Comparison of ENCODE assay signal across 20 cellular contexts in the genomic region with DNA sequence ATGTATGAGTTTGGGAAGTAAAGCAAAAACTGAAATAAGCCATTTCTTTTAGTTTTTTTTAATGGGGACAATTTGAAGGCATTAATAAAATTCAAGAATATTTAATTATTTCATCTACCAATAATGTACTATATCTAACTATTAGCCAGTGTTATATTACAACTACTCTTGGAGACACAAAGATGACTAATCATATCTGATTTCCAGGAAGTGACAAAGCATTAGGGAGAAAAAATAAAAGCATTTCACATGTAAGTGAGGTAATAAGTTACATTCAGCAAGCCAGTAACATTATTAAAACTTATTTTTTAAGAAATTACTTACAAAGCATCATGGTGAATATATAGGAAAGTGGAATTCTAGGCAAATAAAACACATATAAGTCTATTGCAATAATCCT.
A peak's percentile ranks its signal among the peaks of the same experiment; 100 is the strongest.
DNase-seq lines count a peak whose midpoint lies in the region; TF ChIP-seq lines count a peak whose summit lies in the region.
"Had no signal": no experiment of that assay in that cellular context is flagged by ENCODE, and none has a peak within 500 bp of the region (broad histone marks: within the 10 kb centered on the region; RNA-seq: fewer than 3 reads in every experiment).

No MANE protein-coding gene starts in this region.

- DNase-seq in GM03348 (ENCODE audit: low spot score) (peak; percentile 26), PC-9 (no peak), choroid plexus epithelial cell (ENCODE audit: low read depth) (peak; percentile 82), mesenchymal stem cell (peak; percentile 30), activated gamma-delta T cell treated with Interleukin-2 at 50 U/mL for 16 hours (no peak), globus pallidus (ENCODE audit: low spot score) (no peak), GM10248 (ENCODE audit: extremely low spot score) (no peak)
- no peak for DNase-seq in activated naive CD4-positive, alpha-beta T cell treated with anti-CD3 and anti-CD28 coated beads, Interleukin-2, amount 10 ng/mL, durations not matched to agents 7 days and 5 days
- DNase-seq: anterior cingulate cortex; midbrain; NCI-H2029 treated with DMSO at 0.1 percent for 48 hours; NCI-H69; Peyer's patch; stimulated activated CD4-positive, alpha-beta T cell treated with anti-CD3 and anti-CD28 coated beads, Interleukin-2, amount 100 ng/mL, for 24 hours; substantia nigra had no signal

- no TSS peak for BruUV-seq in PC-9 (replicated peaks; lab: Mats Ljungman, UMichigan)

- no peak overlapping the region for H2BK15ac ChIP-seq in mesenchymal stem cell (ENCODE audit: low read depth, poor library complexity, severe bottlenecking)

- no peak overlapping the region for H3K27ac Mint-ChIP-seq in activated naive CD4-positive, alpha-beta T cell treated with anti-CD3 and anti-CD28 coated beads, Interleukin-2, amount 10 ng/mL, durations not matched to agents 7 days and 5 days
- H3K27ac Mint-ChIP-seq: activated T-helper 2 cell treated with anti-CD3 and anti-CD28 coated beads, Interferon-gamma antibody, Interleukin-2, Interleukin-4, amounts not matched to agents 10 μg/mL and 5 μg/mL and 100 μg/mL, durations not matched to agents 14 hours and 24 hours and 36 hours; B cell had no signal

- CTCF ChIA-PET in PC-9 (lab: Charles Lee) (no interaction called here), GM10248 (lab: Yijun Ruan, JAX) (no interaction called here)
- CTCF ChIA-PET in activated naive CD4-positive, alpha-beta T cell treated with anti-CD3 and anti-CD28 coated beads, Interleukin-2, amount 10 ng/mL, durations not matched to agents 7 days and 5 days (lab: Charles Lee) = no interaction called here

- no peak overlapping the region for H4K91ac ChIP-seq in mesenchymal stem cell (ENCODE audit: low read length)

- no peak overlapping the region for H3K4me3 Mint-ChIP-seq in activated naive CD4-positive, alpha-beta T cell treated with anti-CD3 and anti-CD28 coated beads, Interleukin-2, amount 10 ng/mL, durations not matched to agents 7 days and 5 days
- H3K4me3 Mint-ChIP-seq: B cell had no signal

- no peak overlapping the region for H3K4ac ChIP-seq in mesenchymal stem cell (ENCODE audit: low read depth in 1 of 2, low read length in 2 of 2)

- H3K14ac ChIP-seq in mesenchymal stem cell (ENCODE audit: low read length in 2 of 2) = no peak overlapping the region

- no peaks in the 10 kb centered on the region for H4K20me1 ChIP-seq in PC-9 (ENCODE audit: insufficient read depth)

- no peak overlapping the region for H2AK5ac ChIP-seq in mesenchymal stem cell (ENCODE audit: low read length, severe bottlenecking)

- no peak overlapping the region for H3K23ac ChIP-seq in mesenchymal stem cell (ENCODE audit: low read length in 2 of 2)

- no peaks in the 10 kb centered on the region for H3F3A ChIP-seq in PC-9 (ENCODE audit: insufficient read depth, low read depth)

- H3K9ac ChIP-seq in mesenchymal stem cell (ENCODE audit: low read length) = no peak overlapping the region

- H3K27ac ChIP-seq in PC-9 = no peak overlapping the region
- no peak overlapping the region for H3K27ac ChIP-seq in mesenchymal stem cell (ENCODE audit: low read length, poor library complexity, severe bottlenecking)
- H3K27ac ChIP-seq: coronary artery, hepatocyte, Peyer's patch, right atrium auricular region had no signal

- no peaks in the 10 kb centered on the region for H3K27me3 Mint-ChIP-seq in activated naive CD4-positive, alpha-beta T cell treated with anti-CD3 and anti-CD28 coated beads, Interleukin-2, amount 10 ng/mL, durations not matched to agents 7 days and 5 days
- H3K27me3 Mint-ChIP-seq: B cell had no signal

- no peaks in the 10 kb centered on the region for H3K36me3 Mint-ChIP-seq in activated naive CD4-positive, alpha-beta T cell treated with anti-CD3 and anti-CD28 coated beads, Interleukin-2, amount 10 ng/mL, durations not matched to agents 7 days and 5 days

- intact Hi-C loops in PC-9 (cut with micrococcal nuclease; ENCODE audit: unreplicated experiment) = no loop called here

- no peak overlapping the region for H4K8ac ChIP-seq in mesenchymal stem cell (ENCODE audit: low read length)

- H2AFZ ChIP-seq in PC-9 (peak overlapping the region; percentile 53; the same call in 1 of the 2 replicates), mesenchymal stem cell (ENCODE audit: low read depth, low read length) (no peak overlapping the region)
- H2AFZ ChIP-seq: hepatocyte had no signal

- H3K36me3 ChIP-seq in PC-9 (ENCODE audit: low read depth) = no peaks in the 10 kb centered on the region
- H3K36me3 ChIP-seq in mesenchymal stem cell (ENCODE audit: control insufficient read depth in 1 of 2, insufficient read depth in 2 of 2, low read depth in 1 of 2, low read length in 2 of 2) = no peaks in the 10 kb centered on the region
- H3K36me3 ChIP-seq: Peyer's patch, right atrium auricular region had no signal

- peaks cover 7% of the 10 kb centered on the region; the same call in 1 of the 2 replicates for H3K4me1 ChIP-seq in PC-9 (replicated peaks; ENCODE audit: insufficient read depth)
- no peaks in the 10 kb centered on the region for H3K4me1 ChIP-seq in mesenchymal stem cell (ENCODE audit: control insufficient read depth, insufficient read depth, low read depth, low read length)
- H3K4me1 ChIP-seq: Peyer's patch, right atrium auricular region had no signal

- no peak overlapping the region for H3K18ac ChIP-seq in mesenchymal stem cell (ENCODE audit: low read depth in 1 of 2, low read length in 2 of 2)

- H2BK5ac ChIP-seq in mesenchymal stem cell (ENCODE audit: low read depth, low read length, poor library complexity, severe bottlenecking) = no peak overlapping the region

- TF ChIP-seq CTCF in PC-9 (conservative IDR thresholded peaks at IDR 0.05) = no peak
- TF ChIP-seq CTCF in choroid plexus epithelial cell (conservative IDR thresholded peaks at IDR 0.05; ENCODE audit: low read depth, low read length) = no peak
- no peak for TF ChIP-seq CTCF in GM10248 (IDR thresholded peaks at IDR 0.05; ENCODE audit: control extremely low read depth, extremely low read depth, low read depth, missing control alignments)

- no peak overlapping the region for H2BK120ac ChIP-seq in mesenchymal stem cell (ENCODE audit: low read depth, low read length)

- no peak overlapping the region for H2BK12ac ChIP-seq in mesenchymal stem cell (ENCODE audit: low read length in 2 of 2)

- H3K79me1 ChIP-seq in mesenchymal stem cell (replicated peaks; ENCODE audit: low read length, poor library complexity, severe bottlenecking) = no peaks in the 10 kb centered on the region

- H3K4me1 Mint-ChIP-seq in activated naive CD4-positive, alpha-beta T cell treated with anti-CD3 and anti-CD28 coated beads, Interleukin-2, amount 10 ng/mL, durations not matched to agents 7 days and 5 days = no peaks in the 10 kb centered on the region
- H3K4me1 Mint-ChIP-seq: B cell had no signal

- POLR2A ChIA-PET in PC-9 (lab: Charles Lee; ENCODE audit: unreplicated experiment) = no interaction called here
- POLR2A ChIA-PET in GM10248 (lab: Yijun Ruan, JAX) = no interaction called here

- H3K9me2 ChIP-seq in PC-9 (ENCODE audit: insufficient read depth) = peaks cover 12% of the 10 kb centered on the region; the same call in 1 of the 2 replicates

- H3K9me3 ChIP-seq in PC-9 (ENCODE audit: insufficient read depth, low read depth) = no peaks in the 10 kb centered on the region
- no peaks in the 10 kb centered on the region for H3K9me3 ChIP-seq in mesenchymal stem cell (ENCODE audit: control insufficient read depth, low read length)
- H3K9me3 ChIP-seq: Peyer's patch, right atrium auricular region had no signal

- H3K27me3 ChIP-seq in PC-9 (ENCODE audit: insufficient read depth, low read depth) (no peaks in the 10 kb centered on the region), mesenchymal stem cell (ENCODE audit: control insufficient read depth in 1 of 2, insufficient read depth in 1 of 2, low read length in 2 of 2) (no peaks in the 10 kb centered on the region)
- H3K27me3 ChIP-seq: hepatocyte, Peyer's patch, right atrium auricular region had no signal

- peaks cover 1% of the 10 kb centered on the region for H3K9me3 Mint-ChIP-seq in activated naive CD4-positive, alpha-beta T cell treated with anti-CD3 and anti-CD28 coated beads, Interleukin-2, amount 10 ng/mL, durations not matched to agents 7 days and 5 days

- H3K4me2 ChIP-seq in PC-9 = no peak overlapping the region
- H3K4me2 ChIP-seq in mesenchymal stem cell (ENCODE audit: low read length, poor library complexity, severe bottlenecking) = no peak overlapping the region
- H3K4me2 ChIP-seq: hepatocyte had no signal

- H3K4me3 ChIP-seq in PC-9 (no peak overlapping the region), choroid plexus epithelial cell (ENCODE audit: low read depth, low read length) (no peak overlapping the region), mesenchymal stem cell (ENCODE audit: insufficient read depth in 1 of 2, low read depth in 1 of 2, low read length in 2 of 2) (no peak overlapping the region)
- H3K4me3 ChIP-seq: coronary artery, hepatocyte, Peyer's patch, right atrium auricular region had no signal

- H3K79me2 ChIP-seq in PC-9 (ENCODE audit: low read depth) = no peaks in the 10 kb centered on the region
- H3K79me2 ChIP-seq: hepatocyte had no signal

Comparison
In these comparisons a context has a peak if more than half of its experiments do, and no peak if none do; other contexts are left out.
1. DNase-seq: peak in GM03348 (single experiment), choroid plexus epithelial cell (single experiment) and mesenchymal stem cell (single experiment); none in PC-9 (0 of 2), activated gamma-delta T cell treated with Interleukin-2 at 50 U/mL for 16 hours (single experiment), globus pallidus (single experiment), GM10248 (single experiment) and activated naive CD4-positive, alpha-beta T cell treated with anti-CD3 and anti-CD28 coated beads, Interleukin-2, amount 10 ng/mL, durations not matched to agents 7 days and 5 days (single experiment).